In the genomic region with DNA sequence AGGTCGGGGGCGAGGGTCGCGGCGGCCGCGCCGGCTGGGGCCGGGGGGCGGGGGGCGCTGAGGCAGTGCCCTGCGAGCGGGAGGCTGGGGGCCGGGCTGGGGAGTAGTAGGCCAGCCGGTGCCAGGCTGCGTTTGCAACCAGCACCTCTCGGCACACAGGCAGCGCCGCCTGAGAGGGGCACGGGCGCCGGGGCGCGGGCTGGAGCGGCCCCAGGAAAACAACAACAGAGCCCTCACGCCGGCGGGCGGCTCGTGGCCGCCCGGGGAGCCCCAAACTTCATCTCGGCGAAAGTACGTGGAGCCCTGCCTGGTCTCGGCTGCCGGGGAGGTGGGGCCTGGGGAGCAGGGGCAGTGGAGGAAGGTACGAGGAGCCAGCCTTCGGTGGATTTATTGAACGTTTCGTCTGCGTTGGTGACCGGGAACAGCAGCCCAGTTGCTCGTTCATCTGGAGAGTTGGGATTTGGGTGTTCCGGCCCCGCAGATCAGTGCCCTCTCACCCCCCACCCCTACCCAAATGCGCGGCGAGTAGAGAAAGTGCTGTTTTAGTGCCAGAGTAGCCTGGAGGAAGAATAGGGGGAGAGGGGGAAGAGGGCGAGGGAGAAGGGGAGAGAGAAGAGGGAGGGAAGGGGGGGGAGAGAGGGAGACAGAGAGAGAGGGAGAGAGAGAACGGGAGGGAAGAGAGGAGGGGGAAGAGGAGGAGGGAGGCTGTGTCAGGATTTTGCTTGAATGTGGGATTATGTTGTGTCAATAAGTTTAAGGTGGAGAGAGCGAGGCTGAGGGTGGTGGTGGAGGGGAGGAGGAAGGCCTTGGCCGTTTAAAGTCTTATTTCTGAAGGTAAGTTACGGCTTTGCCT, we compare ENCODE assay signal across 9 cellular contexts. TPM values are rescaled to one million over a fixed set of nuclear protein-coding genes. Genes with fewer than 3 reads are reported as not detected.
DNase-seq lines count a peak whose midpoint lies in the region; ATAC-seq, FAIRE-seq and TF ChIP-seq lines count a peak whose summit lies in the region.
"Had no signal": no experiment of that assay in that cellular context is flagged by ENCODE, and none has a peak within 500 bp of the region (broad histone marks: within the 10 kb centered on the region; RNA-seq: fewer than 3 reads in every experiment).

No MANE protein-coding gene starts in this region.

- peaks cover 0 to 11% of the 10 kb centered on the region in 2 donors for H3K4me1 ChIP-seq in kidney (ENCODE audit: control insufficient read depth in 1 of 2, insufficient read depth in 1 of 2, low read depth in 1 of 2, low read length in 2 of 2)

- no peaks in the 10 kb centered on the region for H3K9me3 ChIP-seq in kidney (ENCODE audit: control insufficient read depth in 1 of 2, low read length in 2 of 2)

- peak overlapping the region; percentile 95 to 96 for H3K27ac ChIP-seq in kidney (ENCODE audit: low read depth in 2 of 2, low read length in 2 of 2)

- TF ChIP-seq CTCF in kidney (IDR thresholded peaks at IDR 0.05; ENCODE audit: borderline replicate concordance, extremely low read depth, insufficient read depth), result no peak

- intact Hi-C loops in kidney (cut with DNase I), result no loop called here

- no peaks in the 10 kb centered on the region for H3K36me3 ChIP-seq in kidney (ENCODE audit: control insufficient read depth in 1 of 2, insufficient read depth in 2 of 2, low read length in 2 of 2)

- H3K4me3 ChIP-seq in kidney (ENCODE audit: low read length in 2 of 2), result peak overlapping the region; percentile 86 to 92

- ATAC-seq in HG02588 (IDR thresholded peaks at IDR 0.05; ENCODE audit: unreplicated experiment), result peak; percentile 24

- H3K9ac ChIP-seq in kidney (ENCODE audit: low read length in 2 of 2), result peak overlapping the region; percentile 81 to 89

- DNase-seq in NCI-H1092 treated with DMSO at 0.1 percent for 48 hours (lab: John Stamatoyannopoulos, UW) (peak; percentile 72), NCI-H1092 (lab: John Stamatoyannopoulos, UW) (no peak), NCI-H1105 (lab: John Stamatoyannopoulos, UW) (peak; percentile 66), cerebellum (ENCODE audit: low spot score) (peak; percentile 28), kidney (peak; percentile 89)
- DNase-seq in activated CD4-positive, CD25-positive, alpha-beta regulatory T cell (lab: John Stamatoyannopoulos, UW), result peak; percentile 22 to 47 (median 36)
- peak; percentile 23 to 30 for DNase-seq in stimulated activated CD4-positive, alpha-beta T cell treated with anti-CD3 and anti-CD28 coated beads, Interleukin-15, amount 100 ng/mL, for 1 hour (ENCODE audit: low read depth in 1 of 2, low spot score in 1 of 2)

- no peak for FAIRE-seq in kidney (lab: Jason Lieb, UNC)
- FAIRE-seq: A204.1 had no signal

RNA-seq across cellular contexts. Expression of a gene that starts 0.8 kb away (rescaled TPM):
- 52.5 TPM for total RNA-seq in cerebellum
- 85.8 TPM for total RNA-seq in kidney
- 8.1 TPM for polyA plus RNA-seq in kidney (ENCODE audit: insufficient read depth, low read depth, low replicate concordance)
